ENCODE assay signal across 9 cellular contexts in the genomic region with DNA sequence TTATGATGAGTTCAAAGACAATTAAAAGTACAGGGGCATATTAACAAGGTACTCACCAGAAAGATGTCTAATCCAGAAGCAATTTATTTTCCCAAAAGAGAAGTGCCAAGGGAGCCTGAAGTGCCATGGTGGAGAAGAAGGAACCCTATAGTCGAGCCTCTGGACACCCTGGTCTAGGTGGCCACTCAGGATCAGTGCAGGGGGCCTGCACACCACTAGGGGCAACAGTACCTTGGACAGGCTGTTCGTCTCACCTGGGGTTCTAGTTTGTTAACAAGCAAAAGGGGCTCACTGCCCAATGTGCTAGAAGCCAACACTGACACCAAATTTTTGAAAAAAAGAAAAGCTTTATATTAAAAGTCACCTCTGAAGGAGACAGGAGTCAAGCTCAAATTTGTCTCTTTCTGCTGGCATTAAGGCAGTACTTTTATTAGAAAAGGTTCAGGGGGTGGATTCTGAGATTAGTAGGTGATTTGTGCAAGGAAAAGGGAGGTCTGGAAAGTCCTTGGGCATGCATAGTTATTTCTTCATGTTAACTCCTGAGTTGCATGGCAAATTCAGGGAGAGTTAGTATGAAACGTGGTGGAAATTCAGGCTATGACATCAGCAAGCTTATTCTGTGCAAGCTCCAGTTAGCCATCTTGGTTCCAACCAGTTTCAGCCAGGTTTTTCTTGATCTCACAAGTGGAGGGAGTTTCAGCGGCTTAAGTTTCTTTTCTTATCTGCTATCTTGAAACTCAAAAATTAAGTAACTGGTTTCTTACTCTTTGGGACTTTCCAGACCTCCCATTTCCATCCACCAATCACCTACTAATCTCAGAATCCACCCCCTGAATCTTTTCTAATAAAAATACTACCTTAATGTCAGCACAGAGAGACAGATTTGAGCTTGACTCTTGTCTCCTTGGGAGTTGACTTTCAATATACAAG. TPM values are rescaled to one million over a fixed set of nuclear protein-coding genes. Genes with fewer than 3 reads are reported as not detected.
A peak's percentile ranks its signal among the peaks of the same experiment; 100 is the strongest.
DNase-seq lines count a peak whose midpoint lies in the region; ATAC-seq and TF ChIP-seq lines count a peak whose summit lies in the region.
"Had no signal": no experiment of that assay in that cellular context is flagged by ENCODE, and none has a peak within 500 bp of the region (broad histone marks: within the 10 kb centered on the region; RNA-seq: fewer than 3 reads in every experiment).

No MANE protein-coding gene starts in this region.

- H3K9me3 Mint-ChIP-seq in activated T-helper 2 cell treated with anti-CD3 and anti-CD28 coated beads, Interferon-gamma antibody, Interleukin-2, Interleukin-4, amounts not matched to agents 10 μg/mL and 5 μg/mL and 100 μg/mL, durations not matched to agents 14 hours and 24 hours and 36 hours: no peaks in the 10 kb centered on the region

- H3K79me2 ChIP-seq in hepatocyte: no peaks in the 10 kb centered on the region

- H3K27ac ChIP-seq in heart left ventricle (no peak overlapping the region), hepatocyte (no peak overlapping the region)

- peaks cover 25% of the 10 kb centered on the region for H3K4me1 Mint-ChIP-seq in activated T-helper 2 cell treated with anti-CD3 and anti-CD28 coated beads, Interferon-gamma antibody, Interleukin-2, Interleukin-4, amounts not matched to agents 10 μg/mL and 5 μg/mL and 100 μg/mL, durations not matched to agents 14 hours and 24 hours and 36 hours (ENCODE audit: low read depth)

- no peaks in the 10 kb centered on the region for H3K36me3 Mint-ChIP-seq in activated T-helper 2 cell treated with anti-CD3 and anti-CD28 coated beads, Interferon-gamma antibody, Interleukin-2, Interleukin-4, amounts not matched to agents 10 μg/mL and 5 μg/mL and 100 μg/mL, durations not matched to agents 14 hours and 24 hours and 36 hours (ENCODE audit: low read depth)

- H3K4me3 ChIP-seq in heart left ventricle (no peak overlapping the region), hepatocyte (no peak overlapping the region)

- H3K4me1 ChIP-seq in heart left ventricle (no peaks in the 10 kb centered on the region), hepatocyte (ENCODE audit: insufficient read depth) (no peaks in the 10 kb centered on the region)

- H3K27me3 ChIP-seq in heart left ventricle (peaks cover 0 to 4% (median 0%) of the 10 kb centered on the region in 9 donors), hepatocyte (no peaks in the 10 kb centered on the region)

- H3K9me3 ChIP-seq in heart left ventricle (no peaks in the 10 kb centered on the region), hepatocyte (ENCODE audit: low read depth) (no peaks in the 10 kb centered on the region)

- no peaks in the 10 kb centered on the region for H3K9me2 ChIP-seq in hepatocyte (replicated peaks; ENCODE audit: insufficient read depth)

- H2AFZ ChIP-seq in hepatocyte: no peak overlapping the region

- 53 to 62% (median 56%) methylated on average over 4 of the region's 4 CpGs for WGBS in heart left ventricle, 4 donors
- WGBS in hepatocyte (ENCODE audit: low lambda C conversion rate, missing lambda C conversion rate): 75% methylated on average over 4 of the region's 4 CpGs

- H3K36me3 ChIP-seq in heart left ventricle (no peaks in the 10 kb centered on the region), hepatocyte (replicated peaks; ENCODE audit: insufficient read depth, low read depth) (no peaks in the 10 kb centered on the region)

- intact Hi-C loops in activated T-helper 2 cell treated with anti-CD3 and anti-CD28 coated beads, Interferon-gamma antibody, Interleukin-2, Interleukin-4, amounts not matched to agents 10 μg/mL and 5 μg/mL and 100 μg/mL, durations not matched to agents 14 hours and 24 hours and 36 hours (cut with micrococcal nuclease): no loop called here
- intact Hi-C loops in heart left ventricle (cut with DNase I): no loop called here

- H3K27me3 Mint-ChIP-seq in activated T-helper 2 cell treated with anti-CD3 and anti-CD28 coated beads, Interferon-gamma antibody, Interleukin-2, Interleukin-4, amounts not matched to agents 10 μg/mL and 5 μg/mL and 100 μg/mL, durations not matched to agents 14 hours and 24 hours and 36 hours (ENCODE audit: low read depth): no peaks in the 10 kb centered on the region

- ATAC-seq in GM19438 (IDR thresholded peaks at IDR 0.05; ENCODE audit: low read depth, unreplicated experiment) (peak; percentile 65), HG03025 (IDR thresholded peaks at IDR 0.05; ENCODE audit: low FRiP score, unreplicated experiment) (peak; percentile 59), heart left ventricle (no peak)

- no peak for TF ChIP-seq CTCF in heart left ventricle (IDR thresholded peaks at IDR 0.05)
- no peak for TF ChIP-seq CTCF in hepatocyte (IDR thresholded peaks at IDR 0.05; ENCODE audit: poor library complexity)

- H3K27ac Mint-ChIP-seq in activated T-helper 2 cell treated with anti-CD3 and anti-CD28 coated beads, Interferon-gamma antibody, Interleukin-2, Interleukin-4, amounts not matched to agents 10 μg/mL and 5 μg/mL and 100 μg/mL, durations not matched to agents 14 hours and 24 hours and 36 hours: peak overlapping the region; percentile 72

- DNase-seq in activated T-helper 2 cell treated with anti-CD3 and anti-CD28 coated beads, Interferon-gamma antibody, Interleukin-2, Interleukin-4, amounts not matched to agents 10 μg/mL and 5 μg/mL and 100 μg/mL, durations not matched to agents 14 hours and 24 hours and 36 hours (ENCODE audit: low spot score): no peak
- no peak for DNase-seq in NCI-H187 (lab: John Stamatoyannopoulos, UW)
- DNase-seq in heart left ventricle: no peak
- no peak for DNase-seq in GOT3 (lab: John Stamatoyannopoulos, UW)
- no peak for DNase-seq in hepatocyte (ENCODE audit: low spot score)

- TF ChIP-seq POLR2A in GM15510 (IDR thresholded peaks at IDR 0.05; ENCODE audit: borderline replicate concordance, extremely low read depth, insufficient read length): peak; percentile 24
- no peak for TF ChIP-seq POLR2A in heart left ventricle (IDR thresholded peaks at IDR 0.05)

- no peaks in the 10 kb centered on the region for H4K20me1 ChIP-seq in hepatocyte (ENCODE audit: insufficient read depth, poor library complexity, severe bottlenecking)

- no peak overlapping the region for H3K4me2 ChIP-seq in hepatocyte

- peak overlapping the region; percentile 30 for H3K4me3 Mint-ChIP-seq in activated T-helper 2 cell treated with anti-CD3 and anti-CD28 coated beads, Interferon-gamma antibody, Interleukin-2, Interleukin-4, amounts not matched to agents 10 μg/mL and 5 μg/mL and 100 μg/mL, durations not matched to agents 14 hours and 24 hours and 36 hours (ENCODE audit: low read depth)

RNA-seq across cellular contexts. Expression of a gene that starts 0.9 kb away (rescaled TPM):
- total RNA-seq in activated T-helper 2 cell treated with anti-CD3 and anti-CD28 coated beads, Interferon-gamma antibody, Interleukin-2, Interleukin-4, amounts not matched to agents 10 μg/mL and 5 μg/mL and 100 μg/mL, durations not matched to agents 14 hours and 24 hours and 36 hours: not detected in 2 replicates
- total RNA-seq in heart left ventricle (not detected), hepatocyte (not detected in 2 replicates)
- polyA plus RNA-seq in heart left ventricle (not detected), hepatocyte (not detected in 2 replicates)
- total RNA-seq: dermis microvascular lymphatic vessel endothelial cell had no signal

Comparison
In these comparisons a context has a peak if more than half of its experiments do, and no peak if none do; other contexts are left out.
1. ATAC-seq: peak in GM19438 (single experiment) and HG03025 (single experiment); none in heart left ventricle (0 of 4).